In genomic region chr5:139708877-139709586, GRCh38 we compare ENCODE assay signal across 1 cellular context.
TF ChIP-seq lines count a peak whose summit lies in the region.

No MANE protein-coding gene starts in this region.

TF ChIP-seq in K562, 482 proteins besides CTCF, POLR2A, EP300 and RAD21 (continued from another document and continues in another):
- TF ChIP-seq MYC (IDR thresholded peaks at IDR 0.05; ENCODE audit: low read depth, low read length) (peak; percentile 59; the same call in 1 of the 2 replicates), MYC (CRISPR knock-in tag; IDR thresholded peaks at IDR 0.05; ENCODE audit: borderline replicate concordance, low read depth) (0 out of 2 replicates have a peak, but pooled peaks have one; percentile 33), JUN (IDR thresholded peaks at IDR 0.05; ENCODE audit: borderline replicate concordance, low read depth, low read length) (no peak), JUN (CRISPR knock-in tag; IDR thresholded peaks at IDR 0.05; ENCODE audit: borderline replicate concordance) (no peak), IRF1 (CRISPR knock-in tag; IDR thresholded peaks at IDR 0.05; ENCODE audit: borderline replicate concordance) (0 out of 2 replicates have a peak, but pooled peaks have one; percentile 67), NR2C1 (IDR thresholded peaks at IDR 0.05) (no peak), NR2C1 (tag; IDR thresholded peaks at IDR 0.05) (no peak), THRAP3 (IDR thresholded peaks at IDR 0.05; ENCODE audit: borderline replicate concordance) (no peak), GATA2 (CRISPR knock-in tag; IDR thresholded peaks at IDR 0.05) (peak; percentile 94), CBFA2T3 (IDR thresholded peaks at IDR 0.05) (peak; percentile 69), HDGF (IDR thresholded peaks at IDR 0.05) (no peak), HMGN3 (IDR thresholded peaks at IDR 0.05; ENCODE audit: borderline replicate concordance, extremely low read depth, insufficient read length, low read depth, low read length) (peak; percentile 99), ZKSCAN8 (CRISPR knock-in tag; IDR thresholded peaks at IDR 0.05) (no peak), ZNF133 (CRISPR knock-in tag; IDR thresholded peaks at IDR 0.05) (no peak), TCF7L2 (IDR thresholded peaks at IDR 0.05; ENCODE audit: low read depth, low read length) (no peak), SMARCA4 (IDR thresholded peaks at IDR 0.05) (0 out of 2 replicates have a peak, but pooled peaks have one; percentile 37), GATAD2A (IDR thresholded peaks at IDR 0.05) (0 out of 2 replicates have a peak, but pooled peaks have one; percentile 15), NKRF (IDR thresholded peaks at IDR 0.05; ENCODE audit: borderline replicate concordance) (no peak), ZNF589 (CRISPR knock-in tag; IDR thresholded peaks at IDR 0.05; ENCODE audit: low read depth) (peak; percentile 57; the same call in 1 of the 2 replicates), SRF (CRISPR knock-in tag; IDR thresholded peaks at IDR 0.05) (0 out of 4 replicates have a peak, but pooled peaks of 1 of the 2 experiments have one; percentile 3), VEZF1 (CRISPR knock-in tag; IDR thresholded peaks at IDR 0.05) (peak; percentile 93), RBFOX2 (IDR thresholded peaks at IDR 0.05; ENCODE audit: low read depth, low read length) (peak; percentile 82), ZNF280A (IDR thresholded peaks at IDR 0.05; ENCODE audit: low read depth, partially characterized antibody) (no peak), CUX1 (CRISPR knock-in tag; IDR thresholded peaks at IDR 0.05) (0 out of 2 replicates have a peak, but pooled peaks have one; percentile 65), RUNX1 (IDR thresholded peaks at IDR 0.05; ENCODE audit: low read depth) (0 out of 2 replicates have a peak, but pooled peaks have one; percentile 27), TOE1 (IDR thresholded peaks at IDR 0.05; ENCODE audit: borderline replicate concordance) (peak; percentile 85), TOE1 (CRISPR knock-in tag; IDR thresholded peaks at IDR 0.05; ENCODE audit: borderline replicate concordance, low read depth) (no peak), PREB (CRISPR knock-in tag; IDR thresholded peaks at IDR 0.05) (no peak), ZBTB17 (CRISPR knock-in tag; IDR thresholded peaks at IDR 0.05) (0 out of 2 replicates have a peak, but pooled peaks have one; percentile 25), SMAD1 (IDR thresholded peaks at IDR 0.05; ENCODE audit: low read depth, low read length, partially characterized antibody) (no peak), ZBTB1 (CRISPR knock-in tag; IDR thresholded peaks at IDR 0.05; ENCODE audit: borderline replicate concordance, low read depth) (no peak), NR1H2 (CRISPR knock-in tag; IDR thresholded peaks at IDR 0.05) (no peak), PCBP1 (IDR thresholded peaks at IDR 0.05; ENCODE audit: low read depth, low read length, poor library complexity, severe bottlenecking) (peak; percentile 76), GATAD2B (IDR thresholded peaks at IDR 0.05; ENCODE audit: borderline replicate concordance) (peak; percentile 78; the same call in 1 of the 2 replicates), HNRNPLL (IDR thresholded peaks at IDR 0.05; ENCODE audit: low read depth, low read length, poor library complexity, severe bottlenecking) (peak; percentile 19), SFPQ (IDR thresholded peaks at IDR 0.05; ENCODE audit: low read depth, low read length) (no peak), ZKSCAN1 (IDR thresholded peaks at IDR 0.05; ENCODE audit: low read depth, low read length) (peak; percentile 88; the same call in 1 of the 2 replicates), KDM2B (CRISPR knock-in tag; IDR thresholded peaks at IDR 0.05) (peak; percentile 40; the same call in 1 of the 2 replicates), TCF3 (CRISPR knock-in tag; IDR thresholded peaks at IDR 0.05) (peak; percentile 67), CHD1 (IDR thresholded peaks at IDR 0.05; ENCODE audit: low read length) (no peak), TSHZ1 (CRISPR knock-in tag; IDR thresholded peaks at IDR 0.05) (peak; percentile 29; the same call in 1 of the 2 replicates), STAT5A (IDR thresholded peaks at IDR 0.05; ENCODE audit: borderline replicate concordance, low read length) (peak; percentile 17; the same call in 1 of the 2 replicates), DACH1 (IDR thresholded peaks at IDR 0.05; ENCODE audit: partially characterized antibody) (peak; percentile 40), HES1 (IDR thresholded peaks at IDR 0.05; ENCODE audit: low read depth) (peak; percentile 57)
